ENCODE assay signal across 20 cellular contexts in genomic region chr12:86735072-86735471, GRCh38.
DNase-seq lines count a peak whose midpoint lies in the region; ATAC-seq and TF ChIP-seq lines count a peak whose summit lies in the region.
"Had no signal": no experiment of that assay in that cellular context is flagged by ENCODE, and none has a peak within 500 bp of the region (broad histone marks: within the 10 kb centered on the region; RNA-seq: fewer than 3 reads in every experiment).

No MANE protein-coding gene starts in this region.

- no peak for DNase-seq in prostate gland (ENCODE audit: low spot score)
- no peak for DNase-seq in SW 1271 (lab: John Stamatoyannopoulos, UW)
- DNase-seq: DMS53, GDM1, HCEC 1CT, MG63, NCI-H1417 treated with DMSO at 0.1 percent for 48 hours, NCI-H187, NCI-H748 treated with DMSO at 0.1 percent for 48 hours, Peyer's patch, T-cell had no signal

- H3K27me3 ChIP-seq in prostate gland (replicated peaks; ENCODE audit: insufficient read depth) = no peaks in the 10 kb centered on the region
- H3K27me3 ChIP-seq: MG63, Peyer's patch had no signal

- no peak overlapping the region for H3K27ac ChIP-seq in prostate gland
- H3K27ac ChIP-seq: Peyer's patch had no signal

- ATAC-seq in GM18520 (IDR thresholded peaks at IDR 0.05; ENCODE audit: unreplicated experiment) (peak; percentile 58), GM19463 (IDR thresholded peaks at IDR 0.05; ENCODE audit: unreplicated experiment) (peak; percentile 48), HG02852 (IDR thresholded peaks at IDR 0.05; ENCODE audit: unreplicated experiment) (peak; percentile 62), HG03095 (IDR thresholded peaks at IDR 0.05; ENCODE audit: unreplicated experiment) (no peak)
- ATAC-seq: GM23338, HepG2, K562, SK-N-SH treated with all-trans-retinoic acid at 6 μM for 48 hours, T-cell had no signal

- TF ChIP-seq CTCF in prostate gland (IDR thresholded peaks at IDR 0.05) = no peak

- no peaks in the 10 kb centered on the region for H3K4me1 ChIP-seq in prostate gland (replicated peaks)
- H3K4me1 ChIP-seq: Peyer's patch had no signal

- H3K9me3 ChIP-seq in prostate gland = no peaks in the 10 kb centered on the region
- H3K9me3 ChIP-seq: MG63, Peyer's patch had no signal

- intact Hi-C loops in prostate gland (cut with DNase I) = no loop called here

- no peaks in the 10 kb centered on the region for H3K36me3 ChIP-seq in prostate gland
- H3K36me3 ChIP-seq: MG63, Peyer's patch had no signal

- no peak for TF ChIP-seq POLR2A in prostate gland (IDR thresholded peaks at IDR 0.05)

- WGBS in prostate gland = 87% methylated on average over 4 of the region's 4 CpGs

- H3K4me3 ChIP-seq in prostate gland = no peak overlapping the region
- H3K4me3 ChIP-seq: GM23338, K562, MG63, Peyer's patch had no signal

TF ChIP-seq in PFSK-1, 5 proteins besides CTCF, POLR2A, EP300 and RAD21:
- 0 out of 2 replicates have a peak, but pooled peaks have one; percentile 28 for TF ChIP-seq POLR2AphosphoS5 (IDR thresholded peaks at IDR 0.05; ENCODE audit: low read depth, low read length)
- no peak for TF ChIP-seq FOXP2 (optimal IDR thresholded peaks at IDR 0.05; ENCODE audit: borderline replicate concordance, extremely low read depth, extremely low read length, insufficient read depth)
TF ChIP-seq in PFSK-1: peak in this region for 1.
